18 cellular contexts compared by ENCODE assay signal in the genomic region with DNA sequence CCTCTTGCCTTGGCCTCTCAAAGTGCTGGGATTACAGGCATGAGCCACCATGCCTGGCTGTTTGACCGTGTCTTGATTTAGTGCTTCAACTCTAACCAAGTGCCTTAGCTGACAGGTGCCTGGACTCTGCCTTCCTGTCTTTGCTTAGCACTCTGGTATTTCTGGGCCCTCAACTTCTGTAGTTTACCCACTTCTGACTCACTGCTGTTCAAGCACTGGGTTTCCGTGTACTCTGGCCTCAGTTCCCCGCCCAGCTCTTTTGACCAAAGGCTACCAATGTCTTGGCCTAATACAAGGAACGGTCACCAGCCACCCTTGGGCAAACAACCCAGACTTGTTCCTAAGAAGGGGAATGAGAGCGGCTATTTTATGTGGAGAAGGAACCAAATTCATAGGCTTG. TPM values are rescaled to one million over a fixed set of nuclear protein-coding genes. Genes with fewer than 3 reads are reported as not detected.
DNase-seq lines count a peak whose midpoint lies in the region; ATAC-seq, FAIRE-seq and TF ChIP-seq lines count a peak whose summit lies in the region.
"Had no signal": no experiment of that assay in that cellular context is flagged by ENCODE, and none has a peak within 500 bp of the region (broad histone marks: within the 10 kb centered on the region; RNA-seq: fewer than 3 reads in every experiment).

No MANE protein-coding gene starts in this region.

- CTCF ChIA-PET in A549 (lab: Yijun Ruan, JAX) (interaction anchor here (0.9 to 2.1 kb wide), 4 partner anchors 13 to 68 kb away, joined by 3 to 9 read pairs (median 3); no protein-coding TSS in a partner anchor), HEK293T (lab: Yijun Ruan, JAX) (no interaction called here)

- H3K27ac ChIP-seq in A549 (peak overlapping the region; percentile 86 to 89), WERI-Rb-1 (no peak overlapping the region)
- H3K27ac ChIP-seq: body of pancreas had no signal

- TF ChIP-seq POLR2A in A549 (IDR thresholded peaks at IDR 0.05; ENCODE audit: low read length): no peak

- H3K4me1 ChIP-seq in A549: peaks cover 51% of the 10 kb centered on the region
- H3K4me1 ChIP-seq: body of pancreas had no signal

- TF ChIP-seq CTCF in A549 (IDR thresholded peaks at IDR 0.05): no peak
- no peak for TF ChIP-seq CTCF in mesothelial cell of epicardium (IDR thresholded peaks at IDR 0.05; ENCODE audit: unreplicated experiment)
- TF ChIP-seq CTCF in WERI-Rb-1 (IDR thresholded peaks at IDR 0.05; ENCODE audit: low read depth, low read length): no peak

- H3K9me3 Mint-ChIP-seq in mesothelial cell of epicardium: no peaks in the 10 kb centered on the region
- H3K9me3 Mint-ChIP-seq: activated naive CD4-positive, alpha-beta T cell treated with anti-CD3 and anti-CD28 coated beads, Interleukin-2, amount 50 U/mL, for 24 hours; CD4-positive, alpha-beta T cell; naive B cell had no signal

- H3K27me3 Mint-ChIP-seq in mesothelial cell of epicardium (ENCODE audit: low read depth): peaks cover 9% of the 10 kb centered on the region
- H3K27me3 Mint-ChIP-seq: activated naive CD4-positive, alpha-beta T cell treated with anti-CD3 and anti-CD28 coated beads, Interleukin-2, amount 50 U/mL, for 24 hours; CD4-positive, alpha-beta T cell; naive B cell had no signal

- no peak overlapping the region for H3K4me3 Mint-ChIP-seq in mesothelial cell of epicardium
- H3K4me3 Mint-ChIP-seq: activated naive CD4-positive, alpha-beta T cell treated with anti-CD3 and anti-CD28 coated beads, Interleukin-2, amount 50 U/mL, for 24 hours; CD4-positive, alpha-beta T cell; naive B cell had no signal

- peak overlapping the region; percentile 34 for H3K27ac Mint-ChIP-seq in mesothelial cell of epicardium
- H3K27ac Mint-ChIP-seq: activated naive CD4-positive, alpha-beta T cell treated with anti-CD3 and anti-CD28 coated beads, Interleukin-2, amount 50 U/mL, for 24 hours; CD4-positive, alpha-beta T cell; naive B cell had no signal

- H3K36me3 ChIP-seq in WERI-Rb-1: no peaks in the 10 kb centered on the region

- peak; percentile 55 to 95 for DNase-seq in A549 (ENCODE audit: low read depth in 1 of 2, low spot score in 1 of 2)
- peak; percentile 20 for DNase-seq in HuH-7 (ENCODE audit: low spot score)
- peak; percentile 15 for DNase-seq in dermis blood vessel endothelial cell
- DNase-seq in mesothelial cell of epicardium (ENCODE audit: low spot score in 2 of 2, unreplicated experiment in 2 of 2): no peak
- DNase-seq in WERI-Rb-1: no peak
- no peak for DNase-seq in HEK293T (ENCODE audit: extremely low spot score)
- no peak for DNase-seq in SW480 (ENCODE audit: low spot score)
- DNase-seq: activated CD4-positive, alpha-beta T cell treated with anti-CD3 and anti-CD28 coated beads, Interleukin-2, amount 50 U/mL, for 4 hours; activated T-cell treated with anti-CD3 and anti-CD28 coated beads, Interleukin-2, amount 50 U/mL, for 1 hour; body of pancreas; CD4-positive, alpha-beta T cell; Kasumi-1; left cardiac atrium; naive B cell; NCI-H446; stimulated activated naive CD8-positive, alpha-beta T cell treated with anti-CD3 and anti-CD28 coated beads, Interleukin-15, Interleukin-2, amounts not matched to agents 100 U/mL and 50 U/mL, for 24 hours had no signal

- no peak for FAIRE-seq in A549 (lab: Jason Lieb, UNC)

- under 1% methylated on average over 5 of the region's 5 CpGs for WGBS in A549 (ENCODE audit: missing lambda C conversion rate)

- no peak for TF ChIP-seq RAD21 in A549 (conservative IDR thresholded peaks at IDR 0.05 in 1 of 2, IDR thresholded peaks at IDR 0.05 in 1 of 2)

- peaks cover 14% of the 10 kb centered on the region for H3K4me1 Mint-ChIP-seq in mesothelial cell of epicardium
- H3K4me1 Mint-ChIP-seq: activated naive CD4-positive, alpha-beta T cell treated with anti-CD3 and anti-CD28 coated beads, Interleukin-2, amount 50 U/mL, for 24 hours; naive B cell had no signal

- TF ChIP-seq EP300 in A549 (IDR thresholded peaks at IDR 0.05): 0 out of 5 replicates have a peak, but pooled peaks of 1 of the 2 experiments have one; percentile 43

- H3K36me3 Mint-ChIP-seq in mesothelial cell of epicardium: no peaks in the 10 kb centered on the region
- H3K36me3 Mint-ChIP-seq: activated naive CD4-positive, alpha-beta T cell treated with anti-CD3 and anti-CD28 coated beads, Interleukin-2, amount 50 U/mL, for 24 hours; naive B cell had no signal

- no peaks in the 10 kb centered on the region for H3K27me3 ChIP-seq in WERI-Rb-1 (ENCODE audit: insufficient read depth, low read depth, severe bottlenecking)
- H3K27me3 ChIP-seq: body of pancreas had no signal

- H3K4me3 ChIP-seq in A549 (no peak overlapping the region), WERI-Rb-1 (ENCODE audit: low read depth, low read length) (no peak overlapping the region)
- H3K4me3 ChIP-seq: body of pancreas had no signal

- H3K4me2 ChIP-seq in A549: peak overlapping the region; percentile 56

- ATAC-seq in A549 (peak; percentile 93 to 95), HG03378 (IDR thresholded peaks at IDR 0.05; ENCODE audit: unreplicated experiment) (no peak)
- ATAC-seq: body of pancreas; left cardiac atrium; stimulated activated naive CD8-positive, alpha-beta T cell treated with anti-CD3 and anti-CD28 coated beads, Interleukin-15, Interleukin-2, amounts not matched to agents 100 U/mL and 50 U/mL, for 24 hours had no signal

- H3K9me3 ChIP-seq in A549 (no peaks in the 10 kb centered on the region), WERI-Rb-1 (ENCODE audit: severe bottlenecking) (no peaks in the 10 kb centered on the region)
- H3K9me3 ChIP-seq: body of pancreas had no signal

- POLR2A ChIA-PET in A549 (lab: Yijun Ruan, JAX) (interaction anchor here (1.7 kb wide), 1 partner anchor 35 kb away, joined by 6 read pairs; the partner anchor contains the start of gene CABLES1), HEK293T (lab: Yijun Ruan, JAX) (interaction anchor here (1.4 kb wide), 1 partner anchor 35 kb away, joined by 3 read pairs; no protein-coding TSS in a partner anchor)

TF ChIP-seq in A549, 52 proteins besides CTCF, POLR2A, EP300 and RAD21 (continues in another document):
- TF ChIP-seq, protein P1, sequence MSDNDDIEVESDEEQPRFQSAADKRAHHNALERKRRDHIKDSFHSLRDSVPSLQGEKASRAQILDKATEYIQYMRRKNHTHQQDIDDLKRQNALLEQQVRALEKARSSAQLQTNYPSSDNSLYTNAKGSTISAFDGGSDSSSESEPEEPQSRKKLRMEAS (IDR thresholded peaks at IDR 0.05): peak; percentile 66
- TF ChIP-seq HOXB5 (CRISPR knock-in tag; IDR thresholded peaks at IDR 0.05) (0 out of 2 replicates have a peak, but pooled peaks have one; percentile 8), JUN (IDR thresholded peaks at IDR 0.05) (0 out of 5 replicates have a peak, but pooled peaks of 1 of the 2 experiments have one; percentile 37), TFCP2L1 (CRISPR knock-in tag; IDR thresholded peaks at IDR 0.05) (no peak), RFX5 (IDR thresholded peaks at IDR 0.05) (no peak), CEBPB (IDR thresholded peaks at IDR 0.05) (0 out of 4 replicates have a peak, but pooled peaks of 1 of the 2 experiments have one; percentile 4), FOSL2 (IDR thresholded peaks at IDR 0.05) (peak; percentile 44; the same call in 1 of the 2 replicates), FOSL2 (CRISPR knock-in tag; IDR thresholded peaks at IDR 0.05) (peak; percentile 83)
- TF ChIP-seq, protein P2, sequence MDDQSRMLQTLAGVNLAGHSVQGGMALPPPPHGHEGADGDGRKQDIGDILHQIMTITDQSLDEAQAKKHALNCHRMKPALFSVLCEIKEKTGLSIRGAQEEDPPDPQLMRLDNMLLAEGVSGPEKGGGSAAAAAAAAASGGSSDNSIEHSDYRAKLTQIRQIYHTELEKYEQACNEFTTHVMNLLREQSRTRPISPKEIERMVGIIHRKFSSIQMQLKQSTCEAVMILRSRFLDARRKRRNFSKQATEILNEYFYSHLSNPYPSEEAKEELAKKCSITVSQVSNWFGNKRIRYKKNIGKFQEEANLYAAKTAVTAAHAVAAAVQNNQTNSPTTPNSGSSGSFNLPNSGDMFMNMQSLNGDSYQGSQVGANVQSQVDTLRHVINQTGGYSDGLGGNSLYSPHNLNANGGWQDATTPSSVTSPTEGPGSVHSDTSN (IDR thresholded peaks at IDR 0.05): 0 out of 2 replicates have a peak, but pooled peaks have one; percentile 39

TF ChIP-seq in HEK293T, 16 proteins besides CTCF, POLR2A, EP300 and RAD21:
- TF ChIP-seq BHLHE40 (IDR thresholded peaks at IDR 0.05; ENCODE audit: borderline replicate concordance): no peak
- no peak for TF ChIP-seq NFRKB (IDR thresholded peaks at IDR 0.05)
- TF ChIP-seq FOXA1 (IDR thresholded peaks at IDR 0.05): no peak
- no peak for TF ChIP-seq HDGF (IDR thresholded peaks at IDR 0.05; ENCODE audit: borderline replicate concordance)
- TF ChIP-seq ARNT (IDR thresholded peaks at IDR 0.05): no peak
- no peak for TF ChIP-seq L3MBTL2 (conservative IDR thresholded peaks at IDR 0.05)
- no peak for TF ChIP-seq SP1 (IDR thresholded peaks at IDR 0.05)
- no peak for TF ChIP-seq ELF4 (IDR thresholded peaks at IDR 0.05)
- no peak for TF ChIP-seq PKNOX1 (IDR thresholded peaks at IDR 0.05)
- TF ChIP-seq SUZ12 (IDR thresholded peaks at IDR 0.05): no peak
- no peak for TF ChIP-seq ZNF384 (IDR thresholded peaks at IDR 0.05)
- TF ChIP-seq LEF1 (IDR thresholded peaks at IDR 0.05; ENCODE audit: borderline replicate concordance): no peak
- TF ChIP-seq CTBP1 (IDR thresholded peaks at IDR 0.05; ENCODE audit: borderline replicate concordance): no peak
- TF ChIP-seq TARDBP (IDR thresholded peaks at IDR 0.05): no peak
- TF ChIP-seq FOXM1 (IDR thresholded peaks at IDR 0.05; ENCODE audit: borderline replicate concordance): no peak

RNA-seq across cellular contexts. Expression of gene CABLES1, which starts 35.7 kb away (rescaled TPM):
- polyA plus RNA-seq in A549 (2011; rRNA removed) (8.5 and 8.6 TPM in 2 replicates), A549 (2017; fragmentation: RNase III; extraction: RNeasy Plus Mini Kit Qiagen cat#74134 plus additional on column Dnase treatment) (4.5 to 6.4 TPM (median 5.0 TPM) in 3 replicates)
- polyA plus RNA-seq in A549 (2012; cell fraction: cytosol; rRNA removed): 6.8 and 8.3 TPM in 2 replicates
- 6.0 and 10.3 TPM in 2 replicates for polyA plus RNA-seq in A549 (2012; cell fraction: nucleus; rRNA removed)
- polyA minus RNA-seq in A549 (2011; rRNA and poly(A)+ RNA removed): 7.4 and 9.1 TPM in 2 replicates
- total RNA-seq in dermis blood vessel endothelial cell (38.5 and 43.3 TPM in 2 replicates), mesothelial cell of epicardium (11.3 to 12.7 TPM (median 12.0 TPM) in 3 replicates)
- total RNA-seq: CD4-positive, alpha-beta T cell had no signal

Comparison
In these comparisons a context has a peak if more than half of its experiments do, and no peak if none do; other contexts are left out.
1. DNase-seq: peak in A549 (2 of 2), HuH-7 (single experiment) and dermis blood vessel endothelial cell (single experiment); none in mesothelial cell of epicardium (0 of 2), WERI-Rb-1 (single experiment), HEK293T (single experiment) and SW480 (single experiment).